Comparison of ENCODE assay signal across 2 cellular contexts in the genomic region with DNA sequence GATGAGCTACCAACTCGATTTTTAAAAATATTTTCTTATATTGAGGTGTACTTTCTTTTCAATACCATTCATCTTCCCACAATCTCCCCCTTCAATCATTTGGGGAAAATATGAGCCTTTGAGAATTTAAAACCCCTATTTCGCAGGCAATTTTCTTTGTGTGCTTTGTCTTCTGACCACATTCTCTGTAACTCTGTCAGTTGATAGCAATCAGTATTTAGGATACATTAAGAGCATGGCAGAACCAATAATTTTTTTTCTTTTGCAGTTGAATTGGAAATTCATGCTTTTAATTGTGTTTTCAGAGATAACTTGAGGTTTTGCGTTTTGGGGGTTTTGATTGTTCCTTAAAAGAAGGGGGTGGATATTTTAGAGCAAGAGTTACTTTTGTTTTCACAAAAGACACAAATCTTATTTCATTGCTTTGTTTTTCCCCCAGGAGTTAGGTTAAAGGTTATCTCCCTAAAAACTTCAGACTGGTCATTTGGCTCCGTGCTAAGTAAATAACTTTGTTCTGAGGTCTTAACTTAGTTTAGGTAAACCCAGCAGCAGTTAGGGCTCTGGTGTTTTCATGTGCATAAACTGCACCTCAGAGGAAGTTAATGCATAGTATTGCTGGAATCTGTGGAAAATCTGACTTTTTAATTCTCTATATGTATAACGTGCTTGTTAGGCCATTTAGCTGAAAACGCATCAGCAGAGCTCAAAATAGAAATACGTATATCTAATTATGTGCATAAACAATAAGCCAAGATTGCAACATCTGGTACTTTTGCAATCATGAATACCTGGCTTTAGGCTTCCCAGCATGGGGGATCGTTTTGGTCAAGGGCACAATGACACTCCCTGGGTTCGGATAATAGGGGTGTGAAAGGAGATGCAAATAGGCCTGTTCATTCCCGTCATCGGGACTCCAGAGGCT.
A peak's percentile ranks its signal among the peaks of the same experiment; 100 is the strongest.
TF ChIP-seq lines count a peak whose summit lies in the region.

No MANE protein-coding gene starts in this region.

TF ChIP-seq in GM23338, 12 proteins besides CTCF, POLR2A, EP300 and RAD21 (continues in another document):
- TF ChIP-seq CREB1 (CRISPR knock-in tag; IDR thresholded peaks at IDR 0.05; ENCODE audit: low read depth) (peak; percentile 44), ZNF114 (CRISPR knock-in tag; IDR thresholded peaks at IDR 0.05) (no peak), ZNF331 (CRISPR knock-in tag; IDR thresholded peaks at IDR 0.05; ENCODE audit: low read depth) (no peak), JUNB (IDR thresholded peaks at IDR 0.05; ENCODE audit: unreplicated experiment) (no peak), STAT1 (IDR thresholded peaks at IDR 0.05; ENCODE audit: unreplicated experiment) (no peak), EZH2phosphoT487 (IDR thresholded peaks at IDR 0.05; ENCODE audit: unreplicated experiment) (no peak), NANOG (IDR thresholded peaks at IDR 0.05; ENCODE audit: borderline replicate concordance) (peak; percentile 80)
- TF ChIP-seq, protein P1, sequence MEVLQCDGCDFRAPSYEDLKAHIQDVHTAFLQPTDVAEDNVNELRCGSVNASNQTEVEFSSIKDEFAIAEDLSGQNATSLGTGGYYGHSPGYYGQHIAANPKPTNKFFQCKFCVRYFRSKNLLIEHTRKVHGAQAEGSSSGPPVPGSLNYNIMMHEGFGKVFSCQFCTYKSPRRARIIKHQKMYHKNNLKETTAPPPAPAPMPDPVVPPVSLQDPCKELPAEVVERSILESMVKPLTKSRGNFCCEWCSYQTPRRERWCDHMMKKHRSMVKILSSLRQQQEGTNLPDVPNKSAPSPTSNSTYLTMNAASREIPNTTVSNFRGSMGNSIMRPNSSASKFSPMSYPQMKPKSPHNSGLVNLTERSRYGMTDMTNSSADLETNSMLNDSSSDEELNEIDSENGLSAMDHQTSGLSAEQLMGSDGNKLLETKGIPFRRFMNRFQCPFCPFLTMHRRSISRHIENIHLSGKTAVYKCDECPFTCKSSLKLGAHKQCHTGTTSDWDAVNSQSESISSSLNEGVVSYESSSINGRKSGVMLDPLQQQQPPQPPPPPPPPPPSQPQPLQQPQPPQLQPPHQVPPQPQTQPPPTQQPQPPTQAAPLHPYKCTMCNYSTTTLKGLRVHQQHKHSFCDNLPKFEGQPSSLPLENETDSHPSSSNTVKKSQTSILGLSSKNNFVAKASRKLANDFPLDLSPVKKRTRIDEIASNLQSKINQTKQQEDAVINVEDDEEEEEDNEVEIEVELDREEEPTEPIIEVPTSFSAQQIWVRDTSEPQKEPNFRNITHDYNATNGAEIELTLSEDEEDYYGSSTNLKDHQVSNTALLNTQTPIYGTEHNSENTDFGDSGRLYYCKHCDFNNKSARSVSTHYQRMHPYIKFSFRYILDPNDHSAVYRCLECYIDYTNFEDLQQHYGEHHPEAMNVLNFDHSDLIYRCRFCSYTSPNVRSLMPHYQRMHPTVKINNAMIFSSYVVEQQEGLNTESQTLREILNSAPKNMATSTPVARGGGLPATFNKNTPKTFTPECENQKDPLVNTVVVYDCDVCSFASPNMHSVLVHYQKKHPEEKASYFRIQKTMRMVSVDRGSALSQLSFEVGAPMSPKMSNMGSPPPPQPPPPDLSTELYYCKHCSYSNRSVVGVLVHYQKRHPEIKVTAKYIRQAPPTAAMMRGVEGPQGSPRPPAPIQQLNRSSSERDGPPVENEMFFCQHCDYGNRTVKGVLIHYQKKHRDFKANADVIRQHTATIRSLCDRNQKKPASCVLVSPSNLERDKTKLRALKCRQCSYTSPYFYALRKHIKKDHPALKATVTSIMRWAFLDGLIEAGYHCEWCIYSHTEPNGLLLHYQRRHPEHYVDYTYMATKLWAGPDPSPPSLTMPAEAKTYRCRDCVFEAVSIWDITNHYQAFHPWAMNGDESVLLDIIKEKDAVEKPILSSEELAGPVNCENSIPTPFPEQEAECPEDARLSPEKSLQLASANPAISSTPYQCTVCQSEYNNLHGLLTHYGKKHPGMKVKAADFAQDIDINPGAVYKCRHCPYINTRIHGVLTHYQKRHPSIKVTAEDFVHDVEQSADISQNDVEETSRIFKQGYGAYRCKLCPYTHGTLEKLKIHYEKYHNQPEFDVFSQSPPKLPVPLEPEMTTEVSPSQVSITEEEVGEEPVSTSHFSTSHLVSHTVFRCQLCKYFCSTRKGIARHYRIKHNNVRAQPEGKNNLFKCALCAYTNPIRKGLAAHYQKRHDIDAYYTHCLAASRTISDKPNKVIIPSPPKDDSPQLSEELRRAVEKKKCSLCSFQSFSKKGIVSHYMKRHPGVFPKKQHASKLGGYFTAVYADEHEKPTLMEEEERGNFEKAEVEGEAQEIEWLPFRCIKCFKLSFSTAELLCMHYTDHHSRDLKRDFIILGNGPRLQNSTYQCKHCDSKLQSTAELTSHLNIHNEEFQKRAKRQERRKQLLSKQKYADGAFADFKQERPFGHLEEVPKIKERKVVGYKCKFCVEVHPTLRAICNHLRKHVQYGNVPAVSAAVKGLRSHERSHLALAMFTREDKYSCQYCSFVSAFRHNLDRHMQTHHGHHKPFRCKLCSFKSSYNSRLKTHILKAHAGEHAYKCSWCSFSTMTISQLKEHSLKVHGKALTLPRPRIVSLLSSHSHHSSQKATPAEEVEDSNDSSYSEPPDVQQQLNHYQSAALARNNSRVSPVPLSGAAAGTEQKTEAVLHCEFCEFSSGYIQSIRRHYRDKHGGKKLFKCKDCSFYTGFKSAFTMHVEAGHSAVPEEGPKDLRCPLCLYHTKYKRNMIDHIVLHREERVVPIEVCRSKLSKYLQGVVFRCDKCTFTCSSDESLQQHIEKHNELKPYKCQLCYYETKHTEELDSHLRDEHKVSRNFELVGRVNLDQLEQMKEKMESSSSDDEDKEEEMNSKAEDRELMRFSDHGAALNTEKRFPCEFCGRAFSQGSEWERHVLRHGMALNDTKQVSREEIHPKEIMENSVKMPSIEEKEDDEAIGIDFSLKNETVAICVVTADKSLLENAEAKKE (CRISPR knock-in tag; IDR thresholded peaks at IDR 0.05) = peak; percentile 11; the same call in 1 of the 2 replicates
- TF ChIP-seq, protein P2, sequence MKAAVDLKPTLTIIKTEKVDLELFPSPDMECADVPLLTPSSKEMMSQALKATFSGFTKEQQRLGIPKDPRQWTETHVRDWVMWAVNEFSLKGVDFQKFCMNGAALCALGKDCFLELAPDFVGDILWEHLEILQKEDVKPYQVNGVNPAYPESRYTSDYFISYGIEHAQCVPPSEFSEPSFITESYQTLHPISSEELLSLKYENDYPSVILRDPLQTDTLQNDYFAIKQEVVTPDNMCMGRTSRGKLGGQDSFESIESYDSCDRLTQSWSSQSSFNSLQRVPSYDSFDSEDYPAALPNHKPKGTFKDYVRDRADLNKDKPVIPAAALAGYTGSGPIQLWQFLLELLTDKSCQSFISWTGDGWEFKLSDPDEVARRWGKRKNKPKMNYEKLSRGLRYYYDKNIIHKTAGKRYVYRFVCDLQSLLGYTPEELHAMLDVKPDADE (IDR thresholded peaks at IDR 0.05) = no peak

TF ChIP-seq in endothelial cell of umbilical vein, 7 proteins besides CTCF, POLR2A, EP300 and RAD21:
- no peak for TF ChIP-seq EZH2 (IDR thresholded peaks at IDR 0.05; ENCODE audit: borderline replicate concordance, low read depth, low read length, severe bottlenecking)
- TF ChIP-seq MYC (IDR thresholded peaks at IDR 0.05; ENCODE audit: low read depth, low read length) = no peak
- no peak for TF ChIP-seq POLR2AphosphoS5 (IDR thresholded peaks at IDR 0.05; ENCODE audit: insufficient read depth, low read depth, low read length)
- no peak for TF ChIP-seq GATA2 (IDR thresholded peaks at IDR 0.05; ENCODE audit: insufficient read depth, insufficient read length, low read depth, low read length)
- no peak for TF ChIP-seq FOS (IDR thresholded peaks at IDR 0.05; ENCODE audit: borderline replicate concordance, insufficient read depth, low read length)
- TF ChIP-seq, protein P3, sequence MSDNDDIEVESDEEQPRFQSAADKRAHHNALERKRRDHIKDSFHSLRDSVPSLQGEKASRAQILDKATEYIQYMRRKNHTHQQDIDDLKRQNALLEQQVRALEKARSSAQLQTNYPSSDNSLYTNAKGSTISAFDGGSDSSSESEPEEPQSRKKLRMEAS (IDR thresholded peaks at IDR 0.05; ENCODE audit: insufficient read depth, insufficient read length) = no peak
- no peak for TF ChIP-seq JUN (IDR thresholded peaks at IDR 0.05; ENCODE audit: borderline replicate concordance, insufficient read depth, insufficient read length, low read depth)
